ENCODE assay signal across 8 cellular contexts in the genomic region with DNA sequence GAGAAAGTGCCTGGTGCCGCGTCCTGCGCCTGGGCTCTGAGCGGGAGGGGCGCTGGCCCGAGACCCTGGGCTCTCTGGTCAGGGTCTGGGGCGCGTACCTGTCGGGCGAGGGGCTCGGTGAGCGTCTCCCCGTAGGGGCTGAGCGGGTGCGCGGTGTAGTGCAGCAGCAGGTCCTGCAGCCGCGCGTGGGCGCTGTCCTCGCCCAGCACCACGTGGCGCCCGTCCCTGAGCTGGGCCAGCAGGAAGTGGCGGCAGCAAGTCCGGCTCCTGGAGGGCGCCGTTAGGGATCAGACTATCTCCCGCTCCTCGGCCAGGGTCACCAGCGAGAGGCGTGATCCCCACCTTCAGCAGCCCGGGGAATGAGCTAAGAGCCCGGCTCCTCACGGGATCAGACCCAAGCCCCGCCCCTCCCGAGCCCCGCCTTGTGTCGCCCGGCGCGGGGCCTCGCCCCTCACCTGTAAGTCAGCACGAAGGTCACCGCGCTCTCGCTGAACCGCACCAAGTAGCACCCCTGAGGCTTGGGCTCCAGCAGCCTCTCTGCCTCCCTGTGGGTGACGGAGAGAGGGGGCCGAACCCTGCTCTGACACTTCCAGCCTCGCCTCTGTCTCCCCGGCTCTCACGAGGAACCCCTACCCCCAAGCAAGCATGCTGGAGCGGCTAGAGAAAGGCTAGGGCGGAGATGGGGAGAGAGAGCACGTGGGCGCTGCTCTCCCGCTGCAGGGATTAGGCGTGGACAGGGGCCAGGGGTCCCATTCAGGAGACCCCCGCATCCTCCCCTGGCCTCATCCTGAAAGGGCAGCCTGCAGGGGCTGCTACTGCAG. TPM values are rescaled to one million over a fixed set of nuclear protein-coding genes. Genes with fewer than 3 reads are reported as not detected.
DNase-seq lines count a peak whose midpoint lies in the region; ATAC-seq and TF ChIP-seq lines count a peak whose summit lies in the region.

No MANE protein-coding gene starts in this region.

- DNase-seq in EH (ENCODE audit: low read depth) = peak; percentile 61
- peak; percentile 59 for DNase-seq in activated CD4-positive, alpha-beta T cell treated with anti-CD3 and anti-CD28 coated beads for 1 hour
- DNase-seq in cerebellum (ENCODE audit: low spot score) = peak; percentile 41
- DNase-seq in left lobe of liver (ENCODE audit: low spot score) = peak; percentile 51
- peak; percentile 75 to 88 for DNase-seq in stimulated activated CD4-positive, alpha-beta T cell treated with anti-CD3 and anti-CD28 coated beads, Interleukin-2, amount 100 ng/mL, for 24 hours
- no peak for DNase-seq in KG1 (lab: John Stamatoyannopoulos, UW)

- TF ChIP-seq RAD21 in Ishikawa (IDR thresholded peaks at IDR 0.05; ENCODE audit: low read depth) = peak; percentile 24; the same call in 1 of the 2 replicates

- no peak for TF ChIP-seq EP300 in Ishikawa (IDR thresholded peaks at IDR 0.05; ENCODE audit: borderline replicate concordance)

- ATAC-seq in left lobe of liver (peak; percentile 75), GM18867 (IDR thresholded peaks at IDR 0.05; ENCODE audit: unreplicated experiment) (no peak)

TF ChIP-seq in Ishikawa, 13 proteins besides CTCF, POLR2A, EP300 and RAD21:
- no peak for TF ChIP-seq TAF1 (IDR thresholded peaks at IDR 0.05; ENCODE audit: low read depth)
- no peak for TF ChIP-seq TEAD4 (IDR thresholded peaks at IDR 0.05)
- TF ChIP-seq NFIC (IDR thresholded peaks at IDR 0.05) = no peak
- TF ChIP-seq, protein P1, sequence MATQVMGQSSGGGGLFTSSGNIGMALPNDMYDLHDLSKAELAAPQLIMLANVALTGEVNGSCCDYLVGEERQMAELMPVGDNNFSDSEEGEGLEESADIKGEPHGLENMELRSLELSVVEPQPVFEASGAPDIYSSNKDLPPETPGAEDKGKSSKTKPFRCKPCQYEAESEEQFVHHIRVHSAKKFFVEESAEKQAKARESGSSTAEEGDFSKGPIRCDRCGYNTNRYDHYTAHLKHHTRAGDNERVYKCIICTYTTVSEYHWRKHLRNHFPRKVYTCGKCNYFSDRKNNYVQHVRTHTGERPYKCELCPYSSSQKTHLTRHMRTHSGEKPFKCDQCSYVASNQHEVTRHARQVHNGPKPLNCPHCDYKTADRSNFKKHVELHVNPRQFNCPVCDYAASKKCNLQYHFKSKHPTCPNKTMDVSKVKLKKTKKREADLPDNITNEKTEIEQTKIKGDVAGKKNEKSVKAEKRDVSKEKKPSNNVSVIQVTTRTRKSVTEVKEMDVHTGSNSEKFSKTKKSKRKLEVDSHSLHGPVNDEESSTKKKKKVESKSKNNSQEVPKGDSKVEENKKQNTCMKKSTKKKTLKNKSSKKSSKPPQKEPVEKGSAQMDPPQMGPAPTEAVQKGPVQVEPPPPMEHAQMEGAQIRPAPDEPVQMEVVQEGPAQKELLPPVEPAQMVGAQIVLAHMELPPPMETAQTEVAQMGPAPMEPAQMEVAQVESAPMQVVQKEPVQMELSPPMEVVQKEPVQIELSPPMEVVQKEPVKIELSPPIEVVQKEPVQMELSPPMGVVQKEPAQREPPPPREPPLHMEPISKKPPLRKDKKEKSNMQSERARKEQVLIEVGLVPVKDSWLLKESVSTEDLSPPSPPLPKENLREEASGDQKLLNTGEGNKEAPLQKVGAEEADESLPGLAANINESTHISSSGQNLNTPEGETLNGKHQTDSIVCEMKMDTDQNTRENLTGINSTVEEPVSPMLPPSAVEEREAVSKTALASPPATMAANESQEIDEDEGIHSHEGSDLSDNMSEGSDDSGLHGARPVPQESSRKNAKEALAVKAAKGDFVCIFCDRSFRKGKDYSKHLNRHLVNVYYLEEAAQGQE (IDR thresholded peaks at IDR 0.05; ENCODE audit: low read depth) = no peak
- TF ChIP-seq, protein P2, sequence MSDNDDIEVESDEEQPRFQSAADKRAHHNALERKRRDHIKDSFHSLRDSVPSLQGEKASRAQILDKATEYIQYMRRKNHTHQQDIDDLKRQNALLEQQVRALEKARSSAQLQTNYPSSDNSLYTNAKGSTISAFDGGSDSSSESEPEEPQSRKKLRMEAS (IDR thresholded peaks at IDR 0.05) = peak; percentile 99
- peak; percentile 88 for TF ChIP-seq USF1 (IDR thresholded peaks at IDR 0.05)
- peak; percentile 76 for TF ChIP-seq EGR1 (IDR thresholded peaks at IDR 0.05)
- TF ChIP-seq FOXM1 (IDR thresholded peaks at IDR 0.05; ENCODE audit: borderline replicate concordance, low read depth) = no peak
- peak; percentile 25; the same call in 1 of the 2 replicates for TF ChIP-seq ZBTB7A (IDR thresholded peaks at IDR 0.05; ENCODE audit: low read depth)
- TF ChIP-seq TCF12 (IDR thresholded peaks at IDR 0.05; ENCODE audit: low read depth) = no peak
- TF ChIP-seq CEBPB (IDR thresholded peaks at IDR 0.05) = no peak
- no peak for TF ChIP-seq YY1 (IDR thresholded peaks at IDR 0.05; ENCODE audit: low read depth)
- no peak for TF ChIP-seq CREB1 (IDR thresholded peaks at IDR 0.05; ENCODE audit: low read depth)

RNA-seq across cellular contexts. Expression of gene SH2D2A, which starts 2.7 kb away (rescaled TPM):
- total RNA-seq in cerebellum (not detected), left lobe of liver (0.78 TPM)

RNA-seq across cellular contexts. Expression of gene INSRR, which starts 45.0 kb away (rescaled TPM):
- total RNA-seq in cerebellum = 0.36 TPM
- not detected for total RNA-seq in left lobe of liver

RNA-seq across cellular contexts. Expression of gene PRCC, which starts 46.6 kb away (rescaled TPM):
- total RNA-seq in cerebellum (27.3 TPM), left lobe of liver (19.3 TPM)

RNA-seq across cellular contexts. Expression of gene NTRK1, which starts 46.7 kb away (rescaled TPM):
- total RNA-seq in cerebellum (1.6 TPM), left lobe of liver (not detected)
